In genomic region chr9:87868635-87869034, GRCh38 we compare ENCODE assay signal across 17 cellular contexts. TPM values are rescaled to one million over a fixed set of nuclear protein-coding genes. Genes with fewer than 3 reads are reported as not detected.
DNase-seq lines count a peak whose midpoint lies in the region; ATAC-seq and TF ChIP-seq lines count a peak whose summit lies in the region.
"Had no signal": no experiment of that assay in that cellular context is flagged by ENCODE, and none has a peak within 500 bp of the region (broad histone marks: within the 10 kb centered on the region; RNA-seq: fewer than 3 reads in every experiment).

No MANE protein-coding gene starts in this region.

- no peaks in the 10 kb centered on the region for H3K9me3 ChIP-seq in spleen
- H3K9me3 ChIP-seq: A549, Caco-2 had no signal

- H3K4me3 Mint-ChIP-seq in activated naive CD8-positive, alpha-beta T cell treated with anti-CD3 and anti-CD28 coated beads, Interleukin-2, amount 50 U/mL, for 24 hours = no peak overlapping the region
- no peak overlapping the region for H3K4me3 Mint-ChIP-seq in activated naive CD8-positive, alpha-beta T cell treated with anti-CD3 and anti-CD28 coated beads for 36 hours
- H3K4me3 Mint-ChIP-seq in osteocyte (ENCODE audit: unreplicated experiment) = no peak overlapping the region
- H3K4me3 Mint-ChIP-seq: CD4-positive, alpha-beta T cell; GM23338; HFFc6 had no signal

- no peak overlapping the region for H3K27ac ChIP-seq in spleen
- H3K27ac ChIP-seq: 22Rv1, C4-2B had no signal

- H3K9me3 Mint-ChIP-seq in activated naive CD8-positive, alpha-beta T cell treated with anti-CD3 and anti-CD28 coated beads, Interleukin-2, amount 50 U/mL, for 24 hours = peaks cover 5% of the 10 kb centered on the region
- H3K9me3 Mint-ChIP-seq in activated naive CD8-positive, alpha-beta T cell treated with anti-CD3 and anti-CD28 coated beads for 36 hours = no peaks in the 10 kb centered on the region
- H3K9me3 Mint-ChIP-seq in osteocyte (ENCODE audit: unreplicated experiment) = no peaks in the 10 kb centered on the region
- H3K9me3 Mint-ChIP-seq: CD4-positive, alpha-beta T cell; HFFc6 had no signal

- H3K4me3 ChIP-seq in spleen = no peak overlapping the region
- H3K4me3 ChIP-seq: A549, GM23338 had no signal

- no peaks in the 10 kb centered on the region for H3K4me1 ChIP-seq in spleen

- TF ChIP-seq CTCF in osteocyte (IDR thresholded peaks at IDR 0.05) (no peak), spleen (IDR thresholded peaks at IDR 0.05 in 8 of 11, conservative IDR thresholded peaks at IDR 0.05 in 3 of 11) (no peak)

- ATAC-seq in activated naive CD8-positive, alpha-beta T cell treated with anti-CD3 and anti-CD28 coated beads, Interleukin-2, amount 50 U/mL, for 24 hours = peak; percentile 11
- ATAC-seq in GM18498 (IDR thresholded peaks at IDR 0.05; ENCODE audit: unreplicated experiment) = no peak

- H3K27me3 Mint-ChIP-seq in activated naive CD8-positive, alpha-beta T cell treated with anti-CD3 and anti-CD28 coated beads, Interleukin-2, amount 50 U/mL, for 24 hours = peaks cover 2% of the 10 kb centered on the region
- no peaks in the 10 kb centered on the region for H3K27me3 Mint-ChIP-seq in activated naive CD8-positive, alpha-beta T cell treated with anti-CD3 and anti-CD28 coated beads for 36 hours
- H3K27me3 Mint-ChIP-seq in osteocyte (ENCODE audit: unreplicated experiment) = no peaks in the 10 kb centered on the region
- H3K27me3 Mint-ChIP-seq: CD4-positive, alpha-beta T cell had no signal

- H3K36me3 ChIP-seq in spleen = no peaks in the 10 kb centered on the region

- intact Hi-C loops in spleen (cut with DNase I; ENCODE audit: low total_unique reads) = no loop called here

- H3K27ac Mint-ChIP-seq in activated naive CD8-positive, alpha-beta T cell treated with anti-CD3 and anti-CD28 coated beads, Interleukin-2, amount 50 U/mL, for 24 hours = no peak overlapping the region
- H3K27ac Mint-ChIP-seq in activated naive CD8-positive, alpha-beta T cell treated with anti-CD3 and anti-CD28 coated beads for 36 hours = no peak overlapping the region
- no peak overlapping the region for H3K27ac Mint-ChIP-seq in osteocyte (ENCODE audit: unreplicated experiment)
- H3K27ac Mint-ChIP-seq: CD4-positive, alpha-beta T cell; GM23338; HFFc6 had no signal

- WGBS in spleen, 5 donors = 82 to 97% (median 90%) methylated on average over 3 of the region's 3 CpGs

- H3K4me1 Mint-ChIP-seq in activated naive CD8-positive, alpha-beta T cell treated with anti-CD3 and anti-CD28 coated beads, Interleukin-2, amount 50 U/mL, for 24 hours = no peaks in the 10 kb centered on the region
- no peaks in the 10 kb centered on the region for H3K4me1 Mint-ChIP-seq in activated naive CD8-positive, alpha-beta T cell treated with anti-CD3 and anti-CD28 coated beads for 36 hours
- peaks cover 21% of the 10 kb centered on the region for H3K4me1 Mint-ChIP-seq in osteocyte (ENCODE audit: unreplicated experiment)

- peaks cover 0 to 3% (median 0%) of the 10 kb centered on the region in 7 donors for H3K27me3 ChIP-seq in spleen (replicated peaks in 1 of 7)

- no peaks in the 10 kb centered on the region for H3K36me3 Mint-ChIP-seq in activated naive CD8-positive, alpha-beta T cell treated with anti-CD3 and anti-CD28 coated beads, Interleukin-2, amount 50 U/mL, for 24 hours (ENCODE audit: low read depth)
- no peaks in the 10 kb centered on the region for H3K36me3 Mint-ChIP-seq in activated naive CD8-positive, alpha-beta T cell treated with anti-CD3 and anti-CD28 coated beads for 36 hours
- H3K36me3 Mint-ChIP-seq in osteocyte (ENCODE audit: unreplicated experiment) = no peaks in the 10 kb centered on the region

- no peak for DNase-seq in activated naive CD8-positive, alpha-beta T cell treated with anti-CD3 and anti-CD28 coated beads, Interleukin-2, amount 50 U/mL, for 24 hours
- no peak for DNase-seq in activated naive CD8-positive, alpha-beta T cell treated with anti-CD3 and anti-CD28 coated beads for 36 hours
- DNase-seq in islet precursor cell (peak; percentile 45), osteocyte (ENCODE audit: extremely low spot score, unreplicated experiment) (peak; percentile 80), NCI-H1092 treated with DMSO at 0.1 percent for 48 hours (lab: John Stamatoyannopoulos, UW) (no peak), spleen (no peak)
- DNase-seq: AML-193; Caco-2; CD4-positive, alpha-beta T cell; HFFc6 had no signal

- TF ChIP-seq POLR2A in spleen (IDR thresholded peaks at IDR 0.05) = no peak

RNA-seq across cellular contexts. Expression of gene SPATA31E1, which starts 14.0 kb away (rescaled TPM):
- not detected for total RNA-seq in activated naive CD8-positive, alpha-beta T cell treated with anti-CD3 and anti-CD28 coated beads for 36 hours
- total RNA-seq in osteocyte (not detected in 2 replicates), spleen (not detected)
- not detected for polyA plus RNA-seq in spleen
- total RNA-seq: Caco-2; CD4-positive, alpha-beta T cell; GM23338; HepG2; HFFc6 had no signal
- polyA plus RNA-seq: A549, BJ, HepG2 had no signal

RNA-seq across cellular contexts. Expression of gene SPATA31C1, which starts 49.1 kb away (rescaled TPM):
- not detected for total RNA-seq in activated naive CD8-positive, alpha-beta T cell treated with anti-CD3 and anti-CD28 coated beads for 36 hours
- not detected in 2 replicates for total RNA-seq in osteocyte
- total RNA-seq in spleen = not detected
- not detected for polyA plus RNA-seq in spleen
- total RNA-seq: Caco-2; CD4-positive, alpha-beta T cell; GM23338; HepG2; HFFc6 had no signal
- polyA plus RNA-seq: A549, BJ, GM23338, HepG2 had no signal

Comparison
In these comparisons a context has a peak if more than half of its experiments do, and no peak if none do; other contexts are left out.
1. DNase-seq: peak in islet precursor cell (single experiment) and osteocyte (single experiment); none in activated naive CD8-positive, alpha-beta T cell treated with anti-CD3 and anti-CD28 coated beads, Interleukin-2, amount 50 U/mL, for 24 hours (single experiment), activated naive CD8-positive, alpha-beta T cell treated with anti-CD3 and anti-CD28 coated beads for 36 hours (single experiment), NCI-H1092 treated with DMSO at 0.1 percent for 48 hours (single experiment) and spleen (single experiment).